8 cellular contexts compared by ENCODE assay signal in genomic region chr6:28943557-28944411, GRCh38. TPM values are rescaled to one million over a fixed set of nuclear protein-coding genes. Genes with fewer than 3 reads are reported as not detected.
DNase-seq lines count a peak whose midpoint lies in the region; ATAC-seq, FAIRE-seq and TF ChIP-seq lines count a peak whose summit lies in the region.

No MANE protein-coding gene starts in this region.

- no peak for ATAC-seq in GM21360 (IDR thresholded peaks at IDR 0.05; ENCODE audit: unreplicated experiment)

- DNase-seq in DMS114 treated with DMSO at 0.1 percent for 48 hours (lab: John Stamatoyannopoulos, UW; ENCODE audit: unreplicated experiment) (peak; percentile 86), LHCN-M2 (ENCODE audit: low read depth) (peak; percentile 77), SK-N-SH (peak; percentile 75), amniotic epithelial cell (ENCODE audit: low read depth) (peak; percentile 63), left ventricle myocardium inferior (peak; percentile 69), posterior cingulate gyrus (peak; percentile 64 to 97 (median 80)), urothelium cell line (ENCODE audit: low spot score) (peak; percentile 68)

- H3K9me3 ChIP-seq in SK-N-SH = no peaks in the 10 kb centered on the region
- H3K9me3 ChIP-seq in left ventricle myocardium inferior (replicated peaks) = no peaks in the 10 kb centered on the region

- H3K4me1 ChIP-seq in SK-N-SH (ENCODE audit: control insufficient read depth in 1 of 2, insufficient read depth in 2 of 2, low read depth in 1 of 2, low read length in 1 of 2) = peaks cover 0 to 10% of the 10 kb centered on the region in 2 experiments; a peak in 2 of 4 replicates
- peaks cover 43% of the 10 kb centered on the region for H3K4me1 ChIP-seq in left ventricle myocardium inferior

- H3K27me3 ChIP-seq in SK-N-SH (ENCODE audit: insufficient read depth) = no peaks in the 10 kb centered on the region
- no peaks in the 10 kb centered on the region for H3K27me3 ChIP-seq in left ventricle myocardium inferior (ENCODE audit: low read depth)

- no peaks in the 10 kb centered on the region for H3K79me2 ChIP-seq in SK-N-SH (ENCODE audit: insufficient read depth)

- POLR2A ChIA-PET in SK-N-SH (lab: Yijun Ruan, JAX) = no interaction called here

- H3K9me2 ChIP-seq in SK-N-SH = no peaks in the 10 kb centered on the region

- intact Hi-C loops in left ventricle myocardium inferior (cut with micrococcal nuclease) = loop anchor here (5.0 kb wide), 1 partner anchor 39 kb away; no protein-coding TSS in a partner anchor
- intact Hi-C loops in posterior cingulate gyrus (cut with DNase I) = loop anchor here (2.0 to 5.0 kb wide), 2 partner anchors 79 to 106 kb away; no protein-coding TSS in a partner anchor

- no peak for FAIRE-seq in urothelium cell line (lab: Jason Lieb, UNC)

- H4K20me1 ChIP-seq in SK-N-SH (ENCODE audit: insufficient read depth) = no peaks in the 10 kb centered on the region

- under 1% methylated on average over 30 of the region's 33 CpGs for WGBS in SK-N-SH (ENCODE audit: low lambda C conversion rate)

- CTCF ChIA-PET in SK-N-SH (lab: Yijun Ruan, JAX) = no interaction called here

- 0 out of 4 replicates have a peak, but pooled peaks of 1 of the 2 experiments have one; percentile 17 for TF ChIP-seq EP300 in SK-N-SH (IDR thresholded peaks at IDR 0.05; ENCODE audit: borderline replicate concordance in 1 of 2, low read depth in 1 of 2, low read length in 1 of 2)

- peak overlapping the region; percentile 79 for H3K4me2 ChIP-seq in SK-N-SH

- TF ChIP-seq RAD21 in SK-N-SH (IDR thresholded peaks at IDR 0.05; ENCODE audit: low read length) = no peak

- peaks cover 24% of the 10 kb centered on the region for H3F3A ChIP-seq in SK-N-SH (replicated peaks; ENCODE audit: insufficient read depth)

- peak overlapping the region; percentile 56 to 57 for H3K27ac ChIP-seq in SK-N-SH (ENCODE audit: low read depth in 2 of 2, low read length in 1 of 2)
- H3K27ac ChIP-seq in left ventricle myocardium inferior (replicated peaks) = peak overlapping the region; percentile 83

- H3K4me3 ChIP-seq in SK-N-SH (ENCODE audit: low read depth in 2 of 2, low read length in 1 of 2) = peak overlapping the region; percentile 64 to 84
- H3K4me3 ChIP-seq in left ventricle myocardium inferior = peak overlapping the region; percentile 74

- no peaks in the 10 kb centered on the region for H3K36me3 ChIP-seq in SK-N-SH (replicated peaks in 1 of 2; ENCODE audit: control insufficient read depth in 1 of 2, insufficient read depth in 2 of 2, low read length in 1 of 2)
- no peaks in the 10 kb centered on the region for H3K36me3 ChIP-seq in left ventricle myocardium inferior

- H2AFZ ChIP-seq in SK-N-SH (ENCODE audit: low read depth) = peak overlapping the region; percentile 79

- peak overlapping the region; percentile 60 for H3K9ac ChIP-seq in SK-N-SH

- TF ChIP-seq CTCF in SK-N-SH (IDR thresholded peaks at IDR 0.05) = no peak
- TF ChIP-seq CTCF in left ventricle myocardium inferior (IDR thresholded peaks at IDR 0.05; ENCODE audit: borderline replicate concordance) = no peak

TF ChIP-seq in SK-N-SH, 30 proteins besides CTCF, POLR2A, EP300 and RAD21:
- TF ChIP-seq FOXM1 (IDR thresholded peaks at IDR 0.05; ENCODE audit: low read depth) (no peak), REST (IDR thresholded peaks at IDR 0.05; ENCODE audit: low read depth, low read length) (0 out of 2 replicates have a peak, but pooled peaks have one; percentile 23), MEF2A (IDR thresholded peaks at IDR 0.05; ENCODE audit: borderline replicate concordance, low read depth) (no peak), CHD2 (IDR thresholded peaks at IDR 0.05; ENCODE audit: low read length, partially characterized antibody) (no peak), USF1 (IDR thresholded peaks at IDR 0.05; ENCODE audit: borderline replicate concordance, low read depth) (no peak), YY1 (IDR thresholded peaks at IDR 0.05; ENCODE audit: low read depth) (no peak), FOSL2 (IDR thresholded peaks at IDR 0.05; ENCODE audit: borderline replicate concordance, low read depth) (peak; percentile 51; the same call in 1 of the 2 replicates), TEAD4 (IDR thresholded peaks at IDR 0.05; ENCODE audit: borderline replicate concordance, insufficient read depth) (peak; percentile 73), RCOR1 (IDR thresholded peaks at IDR 0.05; ENCODE audit: low read length) (peak; percentile 67), RXRA (IDR thresholded peaks at IDR 0.05; ENCODE audit: borderline replicate concordance, low read depth) (no peak)
- TF ChIP-seq, protein P1, sequence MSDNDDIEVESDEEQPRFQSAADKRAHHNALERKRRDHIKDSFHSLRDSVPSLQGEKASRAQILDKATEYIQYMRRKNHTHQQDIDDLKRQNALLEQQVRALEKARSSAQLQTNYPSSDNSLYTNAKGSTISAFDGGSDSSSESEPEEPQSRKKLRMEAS (IDR thresholded peaks at IDR 0.05; ENCODE audit: low read depth) = peak; percentile 13; the same call in 1 of the 2 replicates

RNA-seq across cellular contexts. Expression of gene TRIM27, which starts 20.0 kb away (rescaled TPM):
- 64.4 and 71.2 TPM in 2 replicates for total RNA-seq in LHCN-M2 (2014; rRNA removed)
- 31.3 TPM for polyA plus RNA-seq in LHCN-M2 (2012)
- 43.8 and 67.4 TPM in 2 replicates for polyA plus RNA-seq in SK-N-SH (2012; rRNA removed)
- 38.7 and 46.0 TPM in 2 replicates for polyA plus RNA-seq in SK-N-SH (2012; cell fraction: cytosol; rRNA removed)
- 100 and 125 TPM in 2 replicates for polyA plus RNA-seq in SK-N-SH (2012; cell fraction: nucleus; rRNA removed)
- 17.8 TPM for total RNA-seq in left ventricle myocardium inferior
